In the genomic region with DNA sequence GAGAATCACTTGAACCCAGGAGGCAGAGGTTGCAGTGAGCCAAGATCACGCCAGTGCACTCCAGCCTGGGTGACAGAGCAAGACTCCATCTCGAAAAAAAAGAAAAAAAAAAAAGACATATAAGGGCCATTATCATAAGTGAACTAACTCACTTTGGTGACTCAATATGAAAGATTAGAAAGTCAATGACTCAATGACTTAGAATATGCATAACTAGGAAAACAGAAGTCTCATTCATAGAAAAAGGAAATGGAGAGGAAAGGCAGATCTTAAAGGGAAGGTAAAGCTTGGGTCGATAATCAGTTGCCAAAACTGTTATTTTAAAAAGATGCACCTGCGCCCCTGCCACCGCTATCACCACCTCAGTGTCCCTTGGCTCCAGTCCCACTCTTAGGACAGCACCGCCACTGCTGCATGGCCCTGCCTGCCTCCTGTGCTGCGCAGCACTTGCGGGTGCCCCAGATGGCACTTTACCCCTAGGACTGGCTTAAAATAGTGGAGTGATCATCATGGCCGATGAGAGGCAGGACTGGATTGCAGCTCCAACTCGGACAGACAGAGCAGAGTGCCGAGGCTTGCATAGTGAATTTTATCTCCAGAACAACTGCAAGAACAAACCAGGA, we compare ENCODE assay signal across 10 cellular contexts. TPM values are rescaled to one million over a fixed set of nuclear protein-coding genes. Genes with fewer than 3 reads are reported as not detected.
DNase-seq lines count a peak whose midpoint lies in the region; ATAC-seq lines count a peak whose summit lies in the region.
"Had no signal": no experiment of that assay in that cellular context is flagged by ENCODE, and none has a peak within 500 bp of the region (broad histone marks: within the 10 kb centered on the region; RNA-seq: fewer than 3 reads in every experiment).

No MANE protein-coding gene starts in this region.

- no peaks in the 10 kb centered on the region for H3K27me3 Mint-ChIP-seq in activated T-helper 2 cell treated with anti-CD3 and anti-CD28 coated beads, Interferon-gamma antibody, Interleukin-2, Interleukin-4, amounts not matched to agents 10 μg/mL and 5 μg/mL and 100 μg/mL, durations not matched to agents 14 hours and 24 hours and 36 hours (ENCODE audit: low read depth)
- H3K27me3 Mint-ChIP-seq: brain had no signal

- peaks cover 44% of the 10 kb centered on the region for H3K4me1 Mint-ChIP-seq in activated T-helper 2 cell treated with anti-CD3 and anti-CD28 coated beads, Interferon-gamma antibody, Interleukin-2, Interleukin-4, amounts not matched to agents 10 μg/mL and 5 μg/mL and 100 μg/mL, durations not matched to agents 14 hours and 24 hours and 36 hours (ENCODE audit: low read depth)

- ATAC-seq in GM18907 (IDR thresholded peaks at IDR 0.05; ENCODE audit: unreplicated experiment) (peak; percentile 86), HG03159 (IDR thresholded peaks at IDR 0.05; ENCODE audit: unreplicated experiment) (peak; percentile 64)

- H3K9me3 Mint-ChIP-seq in activated T-helper 2 cell treated with anti-CD3 and anti-CD28 coated beads, Interferon-gamma antibody, Interleukin-2, Interleukin-4, amounts not matched to agents 10 μg/mL and 5 μg/mL and 100 μg/mL, durations not matched to agents 14 hours and 24 hours and 36 hours: peaks cover 44% of the 10 kb centered on the region

- H3K4me3 Mint-ChIP-seq in activated T-helper 2 cell treated with anti-CD3 and anti-CD28 coated beads, Interferon-gamma antibody, Interleukin-2, Interleukin-4, amounts not matched to agents 10 μg/mL and 5 μg/mL and 100 μg/mL, durations not matched to agents 14 hours and 24 hours and 36 hours (ENCODE audit: low read depth): no peak overlapping the region
- H3K4me3 Mint-ChIP-seq: brain had no signal

- DNase-seq in AG08396 (ENCODE audit: low spot score): peak; percentile 7
- no peak for DNase-seq in activated T-helper 2 cell treated with anti-CD3 and anti-CD28 coated beads, Interferon-gamma antibody, Interleukin-2, Interleukin-4, amounts not matched to agents 10 μg/mL and 5 μg/mL and 100 μg/mL, durations not matched to agents 14 hours and 24 hours and 36 hours (ENCODE audit: low spot score)
- no peak for DNase-seq in RPMI8226
- no peak for DNase-seq in activated CD4-positive, alpha-beta T cell treated with anti-CD3 and anti-CD28 coated beads for 48 hours
- no peak for DNase-seq in stimulated activated CD4-positive, alpha-beta T cell treated with anti-CD3 and anti-CD28 coated beads, Interleukin-1b, Interleukin-23, amount 100 ng/mL, for 48 hours
- DNase-seq in NCI-H2081 (lab: John Stamatoyannopoulos, UW): no peak
- DNase-seq: NCI-H1436 treated with DMSO at 0.1 percent for 48 hours had no signal

- intact Hi-C loops in activated T-helper 2 cell treated with anti-CD3 and anti-CD28 coated beads, Interferon-gamma antibody, Interleukin-2, Interleukin-4, amounts not matched to agents 10 μg/mL and 5 μg/mL and 100 μg/mL, durations not matched to agents 14 hours and 24 hours and 36 hours (cut with micrococcal nuclease): loop anchor here (2.0 to 10.0 kb wide), 3 partner anchors 56 to 334 kb away; a partner anchor contains a TSS

- peak overlapping the region; percentile 33 for H3K27ac Mint-ChIP-seq in activated T-helper 2 cell treated with anti-CD3 and anti-CD28 coated beads, Interferon-gamma antibody, Interleukin-2, Interleukin-4, amounts not matched to agents 10 μg/mL and 5 μg/mL and 100 μg/mL, durations not matched to agents 14 hours and 24 hours and 36 hours
- H3K27ac Mint-ChIP-seq: brain had no signal

- H3K36me3 Mint-ChIP-seq in activated T-helper 2 cell treated with anti-CD3 and anti-CD28 coated beads, Interferon-gamma antibody, Interleukin-2, Interleukin-4, amounts not matched to agents 10 μg/mL and 5 μg/mL and 100 μg/mL, durations not matched to agents 14 hours and 24 hours and 36 hours (ENCODE audit: low read depth): peaks cover 77% of the 10 kb centered on the region

RNA-seq across cellular contexts. Expression of a gene that starts 54.7 kb away (rescaled TPM):
- 21.9 and 26.0 TPM in 2 replicates for total RNA-seq in activated T-helper 2 cell treated with anti-CD3 and anti-CD28 coated beads, Interferon-gamma antibody, Interleukin-2, Interleukin-4, amounts not matched to agents 10 μg/mL and 5 μg/mL and 100 μg/mL, durations not matched to agents 14 hours and 24 hours and 36 hours
